ENCODE assay signal across 8 cellular contexts in the genomic region with DNA sequence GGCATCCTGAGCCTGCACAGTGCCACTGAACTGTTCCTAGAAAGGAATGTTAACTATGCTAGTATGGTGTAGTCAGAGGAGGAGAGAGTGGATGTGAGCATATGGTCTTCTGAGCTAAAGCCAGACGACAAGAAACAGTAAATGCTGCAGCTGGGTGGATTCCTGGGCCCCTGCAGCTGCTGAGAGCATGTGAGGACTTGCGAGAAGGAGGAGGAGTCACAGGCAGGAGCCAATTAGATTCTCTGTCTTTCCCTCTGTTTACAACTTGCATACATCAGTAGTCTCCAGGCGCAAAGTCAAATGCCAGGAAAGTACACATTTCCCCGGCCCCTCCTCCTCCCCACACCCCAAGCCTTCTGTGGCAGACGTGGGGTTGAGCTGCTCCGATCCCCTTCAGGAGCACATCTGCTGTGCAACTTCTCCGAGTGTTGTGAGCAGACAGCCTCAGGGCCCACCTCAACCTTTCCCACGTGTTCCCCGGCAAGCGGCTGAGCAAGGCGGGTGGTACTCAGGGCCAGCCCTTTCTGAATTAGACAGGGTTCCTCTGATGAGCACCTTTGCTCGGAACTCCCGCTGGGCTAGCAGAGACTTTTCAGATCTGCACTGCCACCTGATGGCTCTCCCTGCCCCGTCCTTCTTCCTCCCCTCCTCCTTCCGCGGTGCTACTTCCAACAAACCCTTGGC.
A peak's percentile ranks its signal among the peaks of the same experiment; 100 is the strongest.
DNase-seq lines count a peak whose midpoint lies in the region; ATAC-seq and TF ChIP-seq lines count a peak whose summit lies in the region.

No MANE protein-coding gene starts in this region.

- no peak for DNase-seq in Right ventricle myocardium superior
- DNase-seq in right atrium auricular region (ENCODE audit: low spot score): no peak
- peak; percentile 63 for DNase-seq in MM.1S
- DNase-seq in WTC11 (ENCODE audit: low spot score): peak; percentile 32
- DNase-seq in endodermal cell: peak; percentile 87
- peak; percentile 75 for DNase-seq in myocyte (ENCODE audit: low read depth)

- H3K36me3 ChIP-seq in right atrium auricular region (no peaks in the 10 kb centered on the region), MM.1S (replicated peaks; ENCODE audit: insufficient read depth, low read length) (no peaks in the 10 kb centered on the region), endodermal cell (ENCODE audit: control insufficient read depth, insufficient read depth, low read length) (no peaks in the 10 kb centered on the region)

- peak overlapping the region; percentile 59 for H3K4me2 ChIP-seq in MM.1S (ENCODE audit: low read depth, low read length)

- H3K9ac ChIP-seq in MM.1S (ENCODE audit: low read length) (peak overlapping the region; percentile 31; the same call in 1 of the 2 replicates), endodermal cell (ENCODE audit: extremely low read depth, low read length, poor library complexity, severe bottlenecking) (no peak overlapping the region)

- H3K9me3 Mint-ChIP-seq in WTC11: no peaks in the 10 kb centered on the region
- H3K9me3 Mint-ChIP-seq in endodermal cell: peaks cover 27% of the 10 kb centered on the region

- POLR2A ChIA-PET in WTC11 (lab: Charles Lee): no interaction called here

- no peaks in the 10 kb centered on the region for H3K79me2 ChIP-seq in MM.1S (ENCODE audit: low read length)

- H4K20me1 ChIP-seq in MM.1S (ENCODE audit: insufficient read depth, low read length): no peaks in the 10 kb centered on the region

- no peaks in the 10 kb centered on the region for H3F3A ChIP-seq in MM.1S (ENCODE audit: insufficient read depth, low read length)

- H3K27me3 ChIP-seq in right atrium auricular region (no peaks in the 10 kb centered on the region), MM.1S (replicated peaks; ENCODE audit: insufficient read depth, low read length) (no peaks in the 10 kb centered on the region), endodermal cell (ENCODE audit: control insufficient read depth, insufficient read depth, low read length, poor library complexity, severe bottlenecking) (no peaks in the 10 kb centered on the region)

- H3K4me3 ChIP-seq in right atrium auricular region (no peak overlapping the region), MM.1S (ENCODE audit: low read length) (peak overlapping the region; percentile 36), endodermal cell (ENCODE audit: low read length) (no peak overlapping the region)

- H3K4me1 Mint-ChIP-seq in WTC11: peaks cover 52% of the 10 kb centered on the region
- H3K4me1 Mint-ChIP-seq in endodermal cell: peaks cover 44% of the 10 kb centered on the region

- no peak overlapping the region for H3K27ac ChIP-seq in right atrium auricular region
- peak overlapping the region; percentile 36; the same call in 1 of the 2 replicates for H3K27ac ChIP-seq in MM.1S (ENCODE audit: low read length)
- H3K27ac ChIP-seq in endodermal cell (ENCODE audit: low read depth, low read length): no peak overlapping the region

- H3K36me3 Mint-ChIP-seq in WTC11: no peaks in the 10 kb centered on the region
- H3K36me3 Mint-ChIP-seq in endodermal cell (ENCODE audit: low read depth): no peaks in the 10 kb centered on the region

- peaks cover 7% of the 10 kb centered on the region; the same call in 1 of the 2 replicates for H3K27me3 Mint-ChIP-seq in WTC11 (ENCODE audit: low read depth)
- H3K27me3 Mint-ChIP-seq in endodermal cell (ENCODE audit: insufficient read depth): no peaks in the 10 kb centered on the region

- peak; percentile 43 for ATAC-seq in Right ventricle myocardium superior (ENCODE audit: poor library complexity)
- peak; percentile 11 for ATAC-seq in WTC11
- ATAC-seq in HG03097 (IDR thresholded peaks at IDR 0.05; ENCODE audit: low FRiP score, unreplicated experiment): no peak
- ATAC-seq in GM21526 (IDR thresholded peaks at IDR 0.05; ENCODE audit: low FRiP score, unreplicated experiment): no peak

- CTCF ChIA-PET in WTC11 (lab: Charles Lee): interaction anchor here (0.8 to 1.3 kb wide), 3 partner anchors 25 to 158 kb away, joined by 3 to 4 read pairs (median 3); no protein-coding TSS in a partner anchor

- H3K9me3 ChIP-seq in right atrium auricular region (no peaks in the 10 kb centered on the region), MM.1S (replicated peaks; ENCODE audit: insufficient read depth, low read length) (no peaks in the 10 kb centered on the region), endodermal cell (ENCODE audit: control insufficient read depth, low read length) (no peaks in the 10 kb centered on the region)

- H3K27ac Mint-ChIP-seq in WTC11 (peak overlapping the region; percentile 74), endodermal cell (no peak overlapping the region)

- TF ChIP-seq CTCF in right atrium auricular region (IDR thresholded peaks at IDR 0.05) (peak in 1 of 2 donors; percentile 40), MM.1S (IDR thresholded peaks at IDR 0.05; ENCODE audit: low read length) (peak; percentile 30), WTC11 (IDR thresholded peaks at IDR 0.05) (no peak), endodermal cell (conservative IDR thresholded peaks at IDR 0.05) (peak; percentile 49)

- H3K4me3 Mint-ChIP-seq in WTC11 (peak overlapping the region; percentile 27; the same call in 1 of the 2 replicates), endodermal cell (no peak overlapping the region)

- WGBS in endodermal cell (ENCODE audit: insufficient coverage in 1 of 2, insufficient read length in 1 of 2), 2 experiments: 28 to 45% methylated on average over 4 to 16 of the region's 16 CpGs

- H2AFZ ChIP-seq in MM.1S (ENCODE audit: low read length): peak overlapping the region; percentile 70

- H3K4me1 ChIP-seq in right atrium auricular region: no peaks in the 10 kb centered on the region
- H3K4me1 ChIP-seq in MM.1S (ENCODE audit: low read length): 0 out of 2 replicates have a peak, but pooled peaks cover 7% of the 10 kb centered on the region
- H3K4me1 ChIP-seq in endodermal cell (ENCODE audit: control insufficient read depth, insufficient read depth, low read length): peaks cover 6% of the 10 kb centered on the region

- intact Hi-C loops in Right ventricle myocardium superior (cut with DNase I): no loop called here

- no peaks in the 10 kb centered on the region for H3K9me2 ChIP-seq in MM.1S (replicated peaks; ENCODE audit: insufficient read depth, low read length)

TF ChIP-seq in WTC11, 78 proteins besides CTCF, POLR2A, EP300 and RAD21:
- TF ChIP-seq, protein P1, sequence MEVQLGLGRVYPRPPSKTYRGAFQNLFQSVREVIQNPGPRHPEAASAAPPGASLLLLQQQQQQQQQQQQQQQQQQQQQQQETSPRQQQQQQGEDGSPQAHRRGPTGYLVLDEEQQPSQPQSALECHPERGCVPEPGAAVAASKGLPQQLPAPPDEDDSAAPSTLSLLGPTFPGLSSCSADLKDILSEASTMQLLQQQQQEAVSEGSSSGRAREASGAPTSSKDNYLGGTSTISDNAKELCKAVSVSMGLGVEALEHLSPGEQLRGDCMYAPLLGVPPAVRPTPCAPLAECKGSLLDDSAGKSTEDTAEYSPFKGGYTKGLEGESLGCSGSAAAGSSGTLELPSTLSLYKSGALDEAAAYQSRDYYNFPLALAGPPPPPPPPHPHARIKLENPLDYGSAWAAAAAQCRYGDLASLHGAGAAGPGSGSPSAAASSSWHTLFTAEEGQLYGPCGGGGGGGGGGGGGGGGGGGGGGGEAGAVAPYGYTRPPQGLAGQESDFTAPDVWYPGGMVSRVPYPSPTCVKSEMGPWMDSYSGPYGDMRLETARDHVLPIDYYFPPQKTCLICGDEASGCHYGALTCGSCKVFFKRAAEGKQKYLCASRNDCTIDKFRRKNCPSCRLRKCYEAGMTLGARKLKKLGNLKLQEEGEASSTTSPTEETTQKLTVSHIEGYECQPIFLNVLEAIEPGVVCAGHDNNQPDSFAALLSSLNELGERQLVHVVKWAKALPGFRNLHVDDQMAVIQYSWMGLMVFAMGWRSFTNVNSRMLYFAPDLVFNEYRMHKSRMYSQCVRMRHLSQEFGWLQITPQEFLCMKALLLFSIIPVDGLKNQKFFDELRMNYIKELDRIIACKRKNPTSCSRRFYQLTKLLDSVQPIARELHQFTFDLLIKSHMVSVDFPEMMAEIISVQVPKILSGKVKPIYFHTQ (CRISPR knock-in tag; IDR thresholded peaks at IDR 0.05): no peak
- no peak for TF ChIP-seq NR1H2 (CRISPR knock-in tag; IDR thresholded peaks at IDR 0.05)
- TF ChIP-seq, protein P2, sequence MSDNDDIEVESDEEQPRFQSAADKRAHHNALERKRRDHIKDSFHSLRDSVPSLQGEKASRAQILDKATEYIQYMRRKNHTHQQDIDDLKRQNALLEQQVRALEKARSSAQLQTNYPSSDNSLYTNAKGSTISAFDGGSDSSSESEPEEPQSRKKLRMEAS (CRISPR knock-in tag; IDR thresholded peaks at IDR 0.05): peak; percentile 71

Comparison
In these comparisons a context has a peak if more than half of its experiments do, and no peak if none do; other contexts are left out.
1. ATAC-seq: peak in Right ventricle myocardium superior (single experiment) and WTC11 (single experiment); none in HG03097 (single experiment) and GM21526 (single experiment).
2. DNase-seq: peak in MM.1S (single experiment), WTC11 (single experiment), endodermal cell (single experiment) and myocyte (single experiment); none in Right ventricle myocardium superior (single experiment) and right atrium auricular region (single experiment).